Comparison of ENCODE assay signal across 8 cellular contexts in genomic region chr19:19224852-19225494, GRCh38. TPM values are rescaled to one million over a fixed set of nuclear protein-coding genes. Genes with fewer than 3 reads are reported as not detected.
A peak's percentile ranks its signal among the peaks of the same experiment; 100 is the strongest.
DNase-seq lines count a peak whose midpoint lies in the region; ATAC-seq and TF ChIP-seq lines count a peak whose summit lies in the region.

No MANE protein-coding gene starts in this region.

- peak; percentile 48 for TF ChIP-seq CTCF in smooth muscle cell (IDR thresholded peaks at IDR 0.05; ENCODE audit: borderline replicate concordance, insufficient read depth, poor library complexity, severe bottlenecking)

- peak; percentile 66 for TF ChIP-seq RAD21 in Ishikawa (IDR thresholded peaks at IDR 0.05; ENCODE audit: low read depth)

- H3K27me3 Mint-ChIP-seq in activated naive CD8-positive, alpha-beta T cell treated with anti-CD3 and anti-CD28 coated beads, Interleukin-2, amount 50 U/mL, for 24 hours = peaks cover 22% of the 10 kb centered on the region

- DNase-seq in EL = peak; percentile 77
- DNase-seq in T follicular helper cell (ENCODE audit: low read depth) = peak; percentile 63
- peak; percentile 77 for DNase-seq in activated naive CD8-positive, alpha-beta T cell treated with anti-CD3 and anti-CD28 coated beads, Interleukin-2, amount 50 U/mL, for 24 hours
- DNase-seq in iPS DF 6.9 (ENCODE audit: low read depth, low spot score) = no peak
- DNase-seq in smooth muscle cell (lab: John Stamatoyannopoulos, UW; ENCODE audit: unreplicated experiment) = peak; percentile 11

- H3K36me3 ChIP-seq in iPS DF 6.9 (ENCODE audit: control insufficient read depth, insufficient read depth, low read length) (no peaks in the 10 kb centered on the region), smooth muscle cell (ENCODE audit: low read depth) (no peaks in the 10 kb centered on the region)

- no peaks in the 10 kb centered on the region for H3K4me1 ChIP-seq in iPS DF 6.9 (ENCODE audit: control insufficient read depth, insufficient read depth, low read length)
- no peaks in the 10 kb centered on the region for H3K4me1 ChIP-seq in smooth muscle cell (ENCODE audit: low read depth)

- H3K27me3 ChIP-seq in iPS DF 6.9 (ENCODE audit: control insufficient read depth, insufficient read depth, low read length) = peaks cover 4% of the 10 kb centered on the region; the same call in 1 of the 2 replicates
- H3K27me3 ChIP-seq in smooth muscle cell (ENCODE audit: low read depth) = peaks cover 56% of the 10 kb centered on the region

- no peak for TF ChIP-seq EP300 in Ishikawa (IDR thresholded peaks at IDR 0.05; ENCODE audit: borderline replicate concordance)

- H3K4me1 Mint-ChIP-seq in activated naive CD8-positive, alpha-beta T cell treated with anti-CD3 and anti-CD28 coated beads, Interleukin-2, amount 50 U/mL, for 24 hours = peaks cover 2% of the 10 kb centered on the region

- no peaks in the 10 kb centered on the region for H4K20me1 ChIP-seq in smooth muscle cell (ENCODE audit: low read depth)

- WGBS in iPS DF 6.9 (ENCODE audit: insufficient coverage, insufficient read length) = no CpG with 5 or more reads among the region's 59 CpGs
- WGBS in smooth muscle cell (ENCODE audit: low lambda C conversion rate) = 2% methylated on average over 59 of the region's 59 CpGs

- H2AFZ ChIP-seq in smooth muscle cell (ENCODE audit: low read depth) = peak overlapping the region; percentile 50

- H3K79me2 ChIP-seq in smooth muscle cell (ENCODE audit: low read depth) = no peaks in the 10 kb centered on the region

- H3K36me3 Mint-ChIP-seq in activated naive CD8-positive, alpha-beta T cell treated with anti-CD3 and anti-CD28 coated beads, Interleukin-2, amount 50 U/mL, for 24 hours (ENCODE audit: low read depth) = no peaks in the 10 kb centered on the region

- peak overlapping the region; percentile 84 for H3K4me2 ChIP-seq in smooth muscle cell

- H3K9ac ChIP-seq in smooth muscle cell (ENCODE audit: low read depth) = no peak overlapping the region

- no peak overlapping the region for H3K27ac Mint-ChIP-seq in activated naive CD8-positive, alpha-beta T cell treated with anti-CD3 and anti-CD28 coated beads, Interleukin-2, amount 50 U/mL, for 24 hours

- H3K27ac ChIP-seq in iPS DF 6.9 (ENCODE audit: low read length) (no peak overlapping the region), smooth muscle cell (ENCODE audit: low read depth) (no peak overlapping the region)

- H3K4me3 Mint-ChIP-seq in activated naive CD8-positive, alpha-beta T cell treated with anti-CD3 and anti-CD28 coated beads, Interleukin-2, amount 50 U/mL, for 24 hours = peak overlapping the region; percentile 56

- H3K9me3 ChIP-seq in iPS DF 6.9 (ENCODE audit: control insufficient read depth, insufficient read depth, low read length) (no peaks in the 10 kb centered on the region; the same call in 1 of the 2 replicates), smooth muscle cell (replicated peaks; ENCODE audit: low read depth) (no peaks in the 10 kb centered on the region)

- peak; percentile 87 for ATAC-seq in activated naive CD8-positive, alpha-beta T cell treated with anti-CD3 and anti-CD28 coated beads, Interleukin-2, amount 50 U/mL, for 24 hours
- ATAC-seq in HG03378 (IDR thresholded peaks at IDR 0.05; ENCODE audit: unreplicated experiment) = no peak
- ATAC-seq in GM18861 (IDR thresholded peaks at IDR 0.05; ENCODE audit: unreplicated experiment) = no peak

- peak overlapping the region; percentile 33; the same call in 1 of the 2 replicates for H3K4me3 ChIP-seq in iPS DF 6.9 (ENCODE audit: low read length)
- peak overlapping the region; percentile 42 for H3K4me3 ChIP-seq in smooth muscle cell

- no peaks in the 10 kb centered on the region for H3F3A ChIP-seq in smooth muscle cell (ENCODE audit: low read depth)

- no peaks in the 10 kb centered on the region for H3K9me3 Mint-ChIP-seq in activated naive CD8-positive, alpha-beta T cell treated with anti-CD3 and anti-CD28 coated beads, Interleukin-2, amount 50 U/mL, for 24 hours

TF ChIP-seq in Ishikawa, 13 proteins besides CTCF, POLR2A, EP300 and RAD21:
- TF ChIP-seq MAX (IDR thresholded peaks at IDR 0.05) (peak; percentile 91), YY1 (IDR thresholded peaks at IDR 0.05; ENCODE audit: low read depth) (0 out of 2 replicates have a peak, but pooled peaks have one; percentile 8), FOXM1 (IDR thresholded peaks at IDR 0.05; ENCODE audit: borderline replicate concordance, low read depth) (no peak)

RNA-seq across cellular contexts. Expression of gene NCAN, which starts 13.2 kb away (rescaled TPM):
- total RNA-seq in smooth muscle cell = 0.09 TPM in 1 of 2 replicates, not detected in the other
- polyA plus RNA-seq in smooth muscle cell = not detected in 2 replicates

RNA-seq across cellular contexts. Expression of gene NR2C2AP, which starts 21.8 kb away (rescaled TPM):
- 3.2 and 6.9 TPM in 2 replicates for total RNA-seq in smooth muscle cell
- 10.5 and 14.5 TPM in 2 replicates for polyA plus RNA-seq in smooth muscle cell

RNA-seq across cellular contexts. Expression of gene RFXANK, which starts 32.9 kb away (rescaled TPM):
- total RNA-seq in smooth muscle cell = 47.5 and 59.6 TPM in 2 replicates
- 93.5 and 94.8 TPM in 2 replicates for polyA plus RNA-seq in smooth muscle cell

RNA-seq across cellular contexts. Expression of gene BORCS8, which starts 33.0 kb away (rescaled TPM):
- total RNA-seq in smooth muscle cell = 6.6 and 10.0 TPM in 2 replicates
- 15.7 and 25.9 TPM in 2 replicates for polyA plus RNA-seq in smooth muscle cell

RNA-seq across cellular contexts. Expression of gene TM6SF2, which starts 48.1 kb away (rescaled TPM):
- total RNA-seq in smooth muscle cell = 1.0 and 3.4 TPM in 2 replicates
- 7.9 and 9.4 TPM in 2 replicates for polyA plus RNA-seq in smooth muscle cell
